Comparison of ENCODE assay signal across 8 cellular contexts in genomic region chrX:1452497-1453389, GRCh38. TPM values are rescaled to one million over a fixed set of nuclear protein-coding genes. Genes with fewer than 3 reads are reported as not detected.
DNase-seq lines count a peak whose midpoint lies in the region; ATAC-seq lines count a peak whose summit lies in the region.

TSS of gene ASMTL (minus strand) at chrX:1452909. CDS start at chrX:1452840, 69 bp downstream.

- H3K27ac ChIP-seq in effector memory CD4-positive, alpha-beta T cell (ENCODE audit: insufficient read depth, low read length, poor library complexity, severe bottlenecking): peak within 1 kb of the TSS; percentile 93
- peak within 1 kb of the TSS; percentile 70 for H3K27ac ChIP-seq in mesendoderm (ENCODE audit: low read depth, low read length)

- no peak within 1 kb of the TSS for H2BK120ac ChIP-seq in mesendoderm (ENCODE audit: low read depth, low read length)

- peak within 1 kb of the TSS; percentile 62 for H3K4me2 ChIP-seq in mesendoderm (ENCODE audit: low read length)

- H2AK5ac ChIP-seq in mesendoderm (ENCODE audit: low read length): no peak within 1 kb of the TSS

- peak within 1 kb of the TSS; percentile 92 for H3K9ac ChIP-seq in mesendoderm (ENCODE audit: low read length)

- H2BK5ac ChIP-seq in mesendoderm (ENCODE audit: low read length): no peak within 1 kb of the TSS

- H3K56ac ChIP-seq in mesendoderm (ENCODE audit: low read length): peak within 1 kb of the TSS; percentile 99

- H3K27me3 ChIP-seq in effector memory CD4-positive, alpha-beta T cell (replicated peaks; ENCODE audit: control insufficient read depth, insufficient read depth, low read length, poor library complexity, severe bottlenecking): no peaks in the 10 kb centered on the region
- no peaks in the 10 kb centered on the region for H3K27me3 ChIP-seq in mesendoderm (ENCODE audit: insufficient read depth, low read length, poor library complexity)

- H3K4me3 ChIP-seq in effector memory CD4-positive, alpha-beta T cell (ENCODE audit: insufficient read depth, low read depth, low read length, poor library complexity, severe bottlenecking): peak within 1 kb of the TSS; percentile 93
- peak within 1 kb of the TSS; percentile 92 for H3K4me3 ChIP-seq in mesendoderm (ENCODE audit: low read length)

- peaks cover 1% of the 10 kb centered on the region for H3K9me3 ChIP-seq in effector memory CD4-positive, alpha-beta T cell (ENCODE audit: control insufficient read depth, low read length)

- no peaks in the 10 kb centered on the region for H3K36me3 ChIP-seq in effector memory CD4-positive, alpha-beta T cell (ENCODE audit: control insufficient read depth, insufficient read depth, low read length)
- peaks cover 2% of the 10 kb centered on the region for H3K36me3 ChIP-seq in mesendoderm (ENCODE audit: control insufficient read depth, insufficient read depth, low read length)

- no peak within 1 kb of the TSS for H4K8ac ChIP-seq in mesendoderm (ENCODE audit: low read depth, low read length)

- peak within 1 kb of the TSS; percentile 30 for H3K18ac ChIP-seq in mesendoderm (ENCODE audit: low read length)

- no CpG with 5 or more reads among the region's 76 CpGs for whole genome bisulfite sequencing in mesendoderm (ENCODE audit: extremely low coverage, insufficient coverage, low lambda C conversion rate)

- H4K5ac ChIP-seq in mesendoderm (ENCODE audit: low read length): no peak within 1 kb of the TSS

- H3K79me1 ChIP-seq in mesendoderm (ENCODE audit: low read length): peaks cover 20% of the 10 kb centered on the region

- peaks cover 19% of the 10 kb centered on the region for H3K4me1 ChIP-seq in effector memory CD4-positive, alpha-beta T cell (ENCODE audit: control insufficient read depth, insufficient read depth, low read length, poor library complexity, severe bottlenecking)
- H3K4me1 ChIP-seq in mesendoderm (ENCODE audit: control insufficient read depth, low read depth, low read length): no peaks in the 10 kb centered on the region

- H3K79me2 ChIP-seq in mesendoderm (ENCODE audit: control insufficient read depth, insufficient read depth, low read length): peaks cover 32% of the 10 kb centered on the region

- H3K23ac ChIP-seq in mesendoderm (ENCODE audit: low read length): no peak within 1 kb of the TSS

- H3K4ac ChIP-seq in mesendoderm (ENCODE audit: low read depth, low read length): no peak within 1 kb of the TSS

- no peak within 1 kb of the TSS for H2BK15ac ChIP-seq in mesendoderm (replicated peaks; ENCODE audit: low read depth)

- DNase-seq in AG08396 (ENCODE audit: low spot score) (peak; percentile 99), mesendoderm (peak; percentile 98), DMS153 (lab: John Stamatoyannopoulos, UW) (no peak)
- peak; percentile 100 for DNase-seq in activated CD4-positive, alpha-beta T cell treated with anti-CD3 and anti-CD28 coated beads, Interleukin-2, amount 50 U/mL, for 24 hours (ENCODE audit: low read depth in 1 of 2, low spot score in 1 of 2)
- DNase-seq in effector memory CD4-positive, alpha-beta T cell: peak; percentile 100
- DNase-seq in stimulated activated CD8-positive, alpha-beta memory T cell treated with anti-CD3 and anti-CD28 coated beads, Interleukin-15, amount 100 ng/mL, for 4 hours (ENCODE audit: low read depth in 2 of 2): peak; percentile 100

- ATAC-seq in GM19372 (IDR thresholded peaks at IDR 0.05; ENCODE audit: low read depth, unreplicated experiment) (peak; percentile 60), HG03565 (IDR thresholded peaks at IDR 0.05; ENCODE audit: unreplicated experiment) (peak; percentile 63)

RNA-seq across cellular contexts. Expression of gene ASMTL, which starts in this region (rescaled TPM):
- 13.5 TPM for polyA plus RNA-seq in mesendoderm (2013, experiment 1 of 2)
- 14.9 TPM for polyA plus RNA-seq in mesendoderm (2013, experiment 2 of 2)
